Comparison of ENCODE assay signal across 23 cellular contexts in genomic region chr16:22937169-22937568, GRCh38.
"Had no signal": no experiment of that assay in that cellular context is flagged by ENCODE, and none has a peak within 500 bp of the region (broad histone marks: within the 10 kb centered on the region; RNA-seq: fewer than 3 reads in every experiment).

No MANE protein-coding gene starts in this region.

- H3K27me3 Mint-ChIP-seq: stimulated activated memory B cell treated with anti-CD40 and anti-IgM and Interleukin-4, amounts not matched to agents 10 μg/mL and 1 μg/mL and 100 μg/mL, for 72 hours had no signal

- H3K27me3 ChIP-seq: spleen, testis, tibial nerve, vagina had no signal

- H3K9me3 ChIP-seq: heart right ventricle, spleen, testis, tibial nerve, upper lobe of right lung, vagina had no signal

- H3K4me3 ChIP-seq: heart right ventricle, spleen, testis, tibial nerve, upper lobe of right lung, vagina had no signal

- ATAC-seq: effector memory CD8-positive, alpha-beta T cell; heart right ventricle; left cardiac atrium; left ventricle myocardium superior; natural killer cell; sciatic nerve; stimulated activated memory B cell treated with anti-CD40 and anti-IgM and Interleukin-4, amounts not matched to agents 10 μg/mL and 1 μg/mL and 100 μg/mL, for 72 hours; stimulated activated naive CD8-positive, alpha-beta T cell treated with anti-CD3 and anti-CD28 coated beads, Interleukin-15, amount 100 ng/mL, for 72 hours; upper lobe of right lung had no signal

- H3K4me1 Mint-ChIP-seq: immature natural killer cell; natural killer cell; neural crest cell; stimulated activated naive CD8-positive, alpha-beta T cell treated with anti-CD3 and anti-CD28 coated beads, Interleukin-15, amount 100 ng/mL, for 72 hours had no signal

- H3K36me3 Mint-ChIP-seq: immature natural killer cell; natural killer cell; stimulated activated memory B cell treated with anti-CD40 and anti-IgM and Interleukin-4, amounts not matched to agents 10 μg/mL and 1 μg/mL and 100 μg/mL, for 72 hours had no signal

- H3K27ac ChIP-seq: heart right ventricle, spleen, testis, tibial nerve, upper lobe of right lung, vagina had no signal

- H3K9me3 Mint-ChIP-seq: dendritic cell treated with granulocyte-macrophage colony-stimulating factor and Interleukin-4, amounts not matched to agents 40 ng/mL and 50 ng/mL, for 4 days; effector memory CD8-positive, alpha-beta T cell; immature natural killer cell; natural killer cell; stimulated activated memory B cell treated with anti-CD40 and anti-IgM and Interleukin-4, amounts not matched to agents 10 μg/mL and 1 μg/mL and 100 μg/mL, for 72 hours; stimulated activated naive CD8-positive, alpha-beta T cell treated with anti-CD3 and anti-CD28 coated beads, Interleukin-15, amount 100 ng/mL, for 72 hours had no signal

- DNase-seq: effector memory CD8-positive, alpha-beta T cell; heart right ventricle; immature natural killer cell; left cardiac atrium; left ventricle myocardium superior; natural killer cell; posterior cingulate gyrus; spleen; stimulated activated CD4-positive, alpha-beta T cell treated with anti-CD3 and anti-CD28 coated beads, Interleukin-15, amount 100 ng/mL, for 24 hours; stimulated activated CD4-positive, alpha-beta T cell treated with anti-CD3 and anti-CD28 coated beads, Interleukin-1b, Interleukin-23, amount 100 ng/mL, for 48 hours; stimulated activated CD4-positive, alpha-beta T cell treated with anti-CD3 and anti-CD28 coated beads, Interleukin-4, amount 100 ng/mL, for 24 hours; stimulated activated naive CD8-positive, alpha-beta T cell treated with anti-CD3 and anti-CD28 coated beads, Interleukin-15, amount 100 ng/mL, for 72 hours; testis; upper lobe of right lung had no signal

- H3K4me1 ChIP-seq: testis, tibial nerve, upper lobe of right lung, vagina had no signal

- H3K27ac Mint-ChIP-seq: dendritic cell treated with granulocyte-macrophage colony-stimulating factor and Interleukin-4, amounts not matched to agents 40 ng/mL and 50 ng/mL, for 4 days; effector memory CD8-positive, alpha-beta T cell; immature natural killer cell; natural killer cell; stimulated activated memory B cell treated with anti-CD40 and anti-IgM and Interleukin-4, amounts not matched to agents 10 μg/mL and 1 μg/mL and 100 μg/mL, for 72 hours; stimulated activated naive CD8-positive, alpha-beta T cell treated with anti-CD3 and anti-CD28 coated beads, Interleukin-15, amount 100 ng/mL, for 72 hours had no signal

- H3K36me3 ChIP-seq: heart right ventricle, spleen, tibial nerve, upper lobe of right lung, vagina had no signal

- H3K4me3 Mint-ChIP-seq: dendritic cell treated with granulocyte-macrophage colony-stimulating factor and Interleukin-4, amounts not matched to agents 40 ng/mL and 50 ng/mL, for 4 days; effector memory CD8-positive, alpha-beta T cell; immature natural killer cell; natural killer cell; neural crest cell; stimulated activated memory B cell treated with anti-CD40 and anti-IgM and Interleukin-4, amounts not matched to agents 10 μg/mL and 1 μg/mL and 100 μg/mL, for 72 hours; stimulated activated naive CD8-positive, alpha-beta T cell treated with anti-CD3 and anti-CD28 coated beads, Interleukin-15, amount 100 ng/mL, for 72 hours had no signal

- FAIRE-seq: colon, frontal cortex, keratinocyte had no signal
